In genomic region chr3:196317702-196318467, GRCh38 we compare ENCODE assay signal across 1 cellular context.
A peak's percentile ranks its signal among the peaks of the same experiment; 100 is the strongest.
TF ChIP-seq lines count a peak whose summit lies in the region.

TSS of gene DYNLT2B (minus strand) at chr3:196318240. CDS start at chr3:196318152, 88 bp downstream.

TF ChIP-seq in HepG2, 621 proteins besides CTCF, POLR2A, EP300 and RAD21 (continued from another document and continues in another):
- TF ChIP-seq, protein P1, sequence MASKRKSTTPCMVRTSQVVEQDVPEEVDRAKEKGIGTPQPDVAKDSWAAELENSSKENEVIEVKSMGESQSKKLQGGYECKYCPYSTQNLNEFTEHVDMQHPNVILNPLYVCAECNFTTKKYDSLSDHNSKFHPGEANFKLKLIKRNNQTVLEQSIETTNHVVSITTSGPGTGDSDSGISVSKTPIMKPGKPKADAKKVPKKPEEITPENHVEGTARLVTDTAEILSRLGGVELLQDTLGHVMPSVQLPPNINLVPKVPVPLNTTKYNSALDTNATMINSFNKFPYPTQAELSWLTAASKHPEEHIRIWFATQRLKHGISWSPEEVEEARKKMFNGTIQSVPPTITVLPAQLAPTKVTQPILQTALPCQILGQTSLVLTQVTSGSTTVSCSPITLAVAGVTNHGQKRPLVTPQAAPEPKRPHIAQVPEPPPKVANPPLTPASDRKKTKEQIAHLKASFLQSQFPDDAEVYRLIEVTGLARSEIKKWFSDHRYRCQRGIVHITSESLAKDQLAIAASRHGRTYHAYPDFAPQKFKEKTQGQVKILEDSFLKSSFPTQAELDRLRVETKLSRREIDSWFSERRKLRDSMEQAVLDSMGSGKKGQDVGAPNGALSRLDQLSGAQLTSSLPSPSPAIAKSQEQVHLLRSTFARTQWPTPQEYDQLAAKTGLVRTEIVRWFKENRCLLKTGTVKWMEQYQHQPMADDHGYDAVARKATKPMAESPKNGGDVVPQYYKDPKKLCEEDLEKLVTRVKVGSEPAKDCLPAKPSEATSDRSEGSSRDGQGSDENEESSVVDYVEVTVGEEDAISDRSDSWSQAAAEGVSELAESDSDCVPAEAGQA (IDR thresholded peaks at IDR 0.05; ENCODE audit: low read depth), result no peak
- TF ChIP-seq, protein P1 (CRISPR knock-in tag; IDR thresholded peaks at IDR 0.05; ENCODE audit: borderline replicate concordance), result 0 out of 2 replicates have a peak, but pooled peaks have one; percentile 47
- TF ChIP-seq ZNF382 (CRISPR knock-in tag; IDR thresholded peaks at IDR 0.05; ENCODE audit: borderline replicate concordance) (no peak), ZNF24 (IDR thresholded peaks at IDR 0.05) (no peak), ARNTL (CRISPR knock-in tag; IDR thresholded peaks at IDR 0.05) (peak; percentile 22; the same call in 1 of the 2 replicates), ZIK1 (CRISPR knock-in tag; IDR thresholded peaks at IDR 0.05; ENCODE audit: borderline replicate concordance, low read depth) (peak; percentile 95), HINFP (CRISPR knock-in tag; IDR thresholded peaks at IDR 0.05; ENCODE audit: low read depth) (peak; percentile 64), CREB1 (IDR thresholded peaks at IDR 0.05) (peak; percentile 32; the same call in 1 of the 2 replicates), CREB1 (CRISPR knock-in tag; IDR thresholded peaks at IDR 0.05) (no peak), HNRNPLL (IDR thresholded peaks at IDR 0.05; ENCODE audit: low read depth, low read length, poor library complexity, severe bottlenecking) (peak; percentile 75), ZNF430 (CRISPR knock-in tag; IDR thresholded peaks at IDR 0.05) (peak; percentile 92), ZNF605 (CRISPR knock-in tag; IDR thresholded peaks at IDR 0.05) (no peak), NFKB2 (CRISPR knock-in tag; IDR thresholded peaks at IDR 0.05; ENCODE audit: borderline replicate concordance) (peak; percentile 64; the same call in 1 of the 2 replicates), ZNF33A (CRISPR knock-in tag; IDR thresholded peaks at IDR 0.05; ENCODE audit: borderline replicate concordance) (no peak), RCOR2 (CRISPR knock-in tag; IDR thresholded peaks at IDR 0.05) (no peak), ZNF547 (CRISPR knock-in tag; IDR thresholded peaks at IDR 0.05) (peak; percentile 75; the same call in 1 of the 2 replicates), ERF (CRISPR knock-in tag; IDR thresholded peaks at IDR 0.05) (0 out of 2 replicates have a peak, but pooled peaks have one; percentile 27), DMAP1 (CRISPR knock-in tag; IDR thresholded peaks at IDR 0.05) (peak; percentile 85), CBFB (CRISPR knock-in tag; IDR thresholded peaks at IDR 0.05) (peak; percentile 61; the same call in 1 of the 2 replicates), RFX3 (CRISPR knock-in tag; IDR thresholded peaks at IDR 0.05) (peak; percentile 78), ARHGAP35 (CRISPR knock-in tag; IDR thresholded peaks at IDR 0.05; ENCODE audit: borderline replicate concordance) (0 out of 2 replicates have a peak, but pooled peaks have one; percentile 32), SPEN (CRISPR knock-in tag; IDR thresholded peaks at IDR 0.05; ENCODE audit: low read depth) (peak; percentile 80), FOXC1 (CRISPR knock-in tag; IDR thresholded peaks at IDR 0.05; ENCODE audit: borderline replicate concordance) (peak; percentile 20; the same call in 1 of the 2 replicates), AGO1 (IDR thresholded peaks at IDR 0.05; ENCODE audit: low read depth, low read length, poor library complexity, severe bottlenecking) (peak; percentile 75), ZNF296 (CRISPR knock-in tag; conservative IDR thresholded peaks at IDR 0.05) (0 out of 2 replicates have a peak, but pooled peaks have one; percentile 25), ZNF274 (CRISPR knock-in tag; IDR thresholded peaks at IDR 0.05) (no peak; the same call in 1 of the 2 replicates), ZSCAN25 (CRISPR knock-in tag; IDR thresholded peaks at IDR 0.05) (peak; percentile 77), GATA4 (IDR thresholded peaks at IDR 0.05; ENCODE audit: borderline replicate concordance, low read depth) (peak; percentile 50; the same call in 1 of the 2 replicates), ZNF556 (CRISPR knock-in tag; IDR thresholded peaks at IDR 0.05; ENCODE audit: borderline replicate concordance) (peak; percentile 81; the same call in 1 of the 2 replicates), PATZ1 (CRISPR knock-in tag; IDR thresholded peaks at IDR 0.05) (peak; percentile 82), SIX4 (CRISPR knock-in tag; IDR thresholded peaks at IDR 0.05) (no peak), HOXA5 (CRISPR knock-in tag; IDR thresholded peaks at IDR 0.05) (peak; percentile 39; the same call in 1 of the 2 replicates), ZNF230 (CRISPR knock-in tag; IDR thresholded peaks at IDR 0.05) (peak; percentile 84), ISL2 (CRISPR knock-in tag; IDR thresholded peaks at IDR 0.05) (no peak), ARNT2 (CRISPR knock-in tag; IDR thresholded peaks at IDR 0.05; ENCODE audit: low read depth) (peak; percentile 94; the same call in 1 of the 2 replicates)
- TF ChIP-seq, protein P2, sequence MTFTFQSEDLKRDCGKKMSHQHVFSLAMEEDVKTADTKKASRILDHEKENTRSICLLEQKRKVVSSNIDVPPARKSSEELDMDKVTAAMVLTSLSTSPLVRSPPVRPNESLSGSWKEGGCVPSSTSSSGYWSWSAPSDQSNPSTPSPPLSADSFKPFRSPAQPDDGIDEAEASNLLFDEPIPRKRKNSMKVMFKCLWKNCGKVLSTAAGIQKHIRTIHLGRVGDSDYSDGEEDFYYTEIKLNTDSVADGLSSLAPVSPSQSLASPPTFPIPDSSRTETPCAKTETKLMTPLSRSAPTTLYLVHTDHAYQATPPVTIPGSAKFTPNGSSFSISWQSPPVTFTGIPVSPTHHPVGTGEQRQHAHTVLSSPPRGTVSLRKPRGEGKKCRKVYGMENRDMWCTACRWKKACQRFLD (CRISPR knock-in tag; IDR thresholded peaks at IDR 0.05; ENCODE audit: borderline replicate concordance), result peak; percentile 67; the same call in 1 of the 2 replicates
- TF ChIP-seq, protein P3, sequence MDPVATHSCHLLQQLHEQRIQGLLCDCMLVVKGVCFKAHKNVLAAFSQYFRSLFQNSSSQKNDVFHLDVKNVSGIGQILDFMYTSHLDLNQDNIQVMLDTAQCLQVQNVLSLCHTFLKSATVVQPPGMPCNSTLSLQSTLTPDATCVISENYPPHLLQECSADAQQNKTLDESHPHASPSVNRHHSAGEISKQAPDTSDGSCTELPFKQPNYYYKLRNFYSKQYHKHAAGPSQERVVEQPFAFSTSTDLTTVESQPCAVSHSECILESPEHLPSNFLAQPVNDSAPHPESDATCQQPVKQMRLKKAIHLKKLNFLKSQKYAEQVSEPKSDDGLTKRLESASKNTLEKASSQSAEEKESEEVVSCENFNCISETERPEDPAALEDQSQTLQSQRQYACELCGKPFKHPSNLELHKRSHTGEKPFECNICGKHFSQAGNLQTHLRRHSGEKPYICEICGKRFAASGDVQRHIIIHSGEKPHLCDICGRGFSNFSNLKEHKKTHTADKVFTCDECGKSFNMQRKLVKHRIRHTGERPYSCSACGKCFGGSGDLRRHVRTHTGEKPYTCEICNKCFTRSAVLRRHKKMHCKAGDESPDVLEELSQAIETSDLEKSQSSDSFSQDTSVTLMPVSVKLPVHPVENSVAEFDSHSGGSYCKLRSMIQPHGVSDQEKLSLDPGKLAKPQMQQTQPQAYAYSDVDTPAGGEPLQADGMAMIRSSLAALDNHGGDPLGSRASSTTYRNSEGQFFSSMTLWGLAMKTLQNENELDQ (CRISPR knock-in tag; IDR thresholded peaks at IDR 0.05; ENCODE audit: borderline replicate concordance), result no peak
- TF ChIP-seq, protein P4, sequence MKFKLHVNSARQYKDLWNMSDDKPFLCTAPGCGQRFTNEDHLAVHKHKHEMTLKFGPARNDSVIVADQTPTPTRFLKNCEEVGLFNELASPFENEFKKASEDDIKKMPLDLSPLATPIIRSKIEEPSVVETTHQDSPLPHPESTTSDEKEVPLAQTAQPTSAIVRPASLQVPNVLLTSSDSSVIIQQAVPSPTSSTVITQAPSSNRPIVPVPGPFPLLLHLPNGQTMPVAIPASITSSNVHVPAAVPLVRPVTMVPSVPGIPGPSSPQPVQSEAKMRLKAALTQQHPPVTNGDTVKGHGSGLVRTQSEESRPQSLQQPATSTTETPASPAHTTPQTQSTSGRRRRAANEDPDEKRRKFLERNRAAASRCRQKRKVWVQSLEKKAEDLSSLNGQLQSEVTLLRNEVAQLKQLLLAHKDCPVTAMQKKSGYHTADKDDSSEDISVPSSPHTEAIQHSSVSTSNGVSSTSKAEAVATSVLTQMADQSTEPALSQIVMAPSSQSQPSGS (CRISPR knock-in tag; IDR thresholded peaks at IDR 0.05), result no peak; the same call in 1 of the 2 replicates
- TF ChIP-seq, protein P5, sequence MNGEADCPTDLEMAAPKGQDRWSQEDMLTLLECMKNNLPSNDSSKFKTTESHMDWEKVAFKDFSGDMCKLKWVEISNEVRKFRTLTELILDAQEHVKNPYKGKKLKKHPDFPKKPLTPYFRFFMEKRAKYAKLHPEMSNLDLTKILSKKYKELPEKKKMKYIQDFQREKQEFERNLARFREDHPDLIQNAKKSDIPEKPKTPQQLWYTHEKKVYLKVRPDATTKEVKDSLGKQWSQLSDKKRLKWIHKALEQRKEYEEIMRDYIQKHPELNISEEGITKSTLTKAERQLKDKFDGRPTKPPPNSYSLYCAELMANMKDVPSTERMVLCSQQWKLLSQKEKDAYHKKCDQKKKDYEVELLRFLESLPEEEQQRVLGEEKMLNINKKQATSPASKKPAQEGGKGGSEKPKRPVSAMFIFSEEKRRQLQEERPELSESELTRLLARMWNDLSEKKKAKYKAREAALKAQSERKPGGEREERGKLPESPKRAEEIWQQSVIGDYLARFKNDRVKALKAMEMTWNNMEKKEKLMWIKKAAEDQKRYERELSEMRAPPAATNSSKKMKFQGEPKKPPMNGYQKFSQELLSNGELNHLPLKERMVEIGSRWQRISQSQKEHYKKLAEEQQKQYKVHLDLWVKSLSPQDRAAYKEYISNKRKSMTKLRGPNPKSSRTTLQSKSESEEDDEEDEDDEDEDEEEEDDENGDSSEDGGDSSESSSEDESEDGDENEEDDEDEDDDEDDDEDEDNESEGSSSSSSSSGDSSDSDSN (CRISPR knock-in tag; IDR thresholded peaks at IDR 0.05), result peak; percentile 81
- TF ChIP-seq, protein P6, sequence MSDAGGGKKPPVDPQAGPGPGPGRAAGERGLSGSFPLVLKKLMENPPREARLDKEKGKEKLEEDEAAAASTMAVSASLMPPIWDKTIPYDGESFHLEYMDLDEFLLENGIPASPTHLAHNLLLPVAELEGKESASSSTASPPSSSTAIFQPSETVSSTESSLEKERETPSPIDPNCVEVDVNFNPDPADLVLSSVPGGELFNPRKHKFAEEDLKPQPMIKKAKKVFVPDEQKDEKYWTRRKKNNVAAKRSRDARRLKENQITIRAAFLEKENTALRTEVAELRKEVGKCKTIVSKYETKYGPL (CRISPR knock-in tag; IDR thresholded peaks at IDR 0.05), result no peak
- TF ChIP-seq, protein P7, sequence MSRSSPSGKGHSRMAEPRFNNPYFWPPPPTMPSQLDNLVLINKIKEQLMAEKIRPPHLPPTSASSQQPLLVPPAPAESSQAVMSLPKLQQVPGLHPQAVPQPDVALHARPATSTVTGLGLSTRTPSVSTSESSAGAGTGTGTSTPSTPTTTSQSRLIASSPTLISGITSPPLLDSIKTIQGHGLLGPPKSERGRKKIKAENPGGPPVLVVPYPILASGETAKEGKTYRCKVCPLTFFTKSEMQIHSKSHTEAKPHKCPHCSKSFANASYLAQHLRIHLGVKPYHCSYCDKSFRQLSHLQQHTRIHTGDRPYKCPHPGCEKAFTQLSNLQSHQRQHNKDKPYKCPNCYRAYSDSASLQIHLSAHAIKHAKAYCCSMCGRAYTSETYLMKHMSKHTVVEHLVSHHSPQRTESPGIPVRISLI (CRISPR knock-in tag; IDR thresholded peaks at IDR 0.05; ENCODE audit: borderline replicate concordance), result no peak
